28 cellular contexts compared by ENCODE assay signal in the genomic region with DNA sequence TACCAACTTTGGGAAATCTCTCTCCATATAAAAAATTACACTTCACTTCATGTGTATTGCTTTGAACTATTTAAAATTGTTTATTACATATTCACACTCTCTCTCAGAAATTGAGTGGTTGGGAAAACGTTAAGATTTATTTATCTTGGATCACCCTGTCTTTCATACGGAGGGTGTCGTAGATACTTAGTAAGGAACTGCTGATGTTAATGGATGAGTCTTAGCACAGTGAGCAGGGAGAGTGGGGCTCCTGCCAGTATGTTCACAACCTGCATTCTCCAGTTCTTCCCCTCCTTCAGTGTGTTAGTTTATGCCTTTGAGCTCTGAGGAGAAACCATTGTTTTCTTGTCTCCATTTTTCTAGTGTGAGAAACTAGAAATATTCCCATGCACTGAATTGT.
"Had no signal": no experiment of that assay in that cellular context is flagged by ENCODE, and none has a peak within 500 bp of the region (broad histone marks: within the 10 kb centered on the region; RNA-seq: fewer than 3 reads in every experiment).

No MANE protein-coding gene starts in this region.

- H3K27me3 Mint-ChIP-seq: activated CD4-positive, alpha-beta memory T cell treated with anti-CD3 and anti-CD28 coated beads for 36 hours; activated CD4-positive, alpha-beta T cell treated with anti-CD3 and anti-CD28 coated beads, Interleukin-2, amount 10 ng/mL, durations not matched to agents 24 days and 14 days; activated naive CD4-positive, alpha-beta T cell treated with anti-CD3 and anti-CD28 coated beads, Interleukin-2, amount 10 ng/mL, durations not matched to agents 7 days and 5 days; activated T-cell treated with anti-CD3 and anti-CD28 coated beads, Interleukin-2, amount 50 U/mL, for 24 hours; dendritic cell treated with granulocyte-macrophage colony-stimulating factor and Interleukin-4, amounts not matched to agents 40 ng/mL and 50 ng/mL, for 4 days had no signal

- H3K36me3 Mint-ChIP-seq: activated CD4-positive, alpha-beta memory T cell treated with anti-CD3 and anti-CD28 coated beads for 36 hours; activated naive CD4-positive, alpha-beta T cell treated with anti-CD3 and anti-CD28 coated beads, Interleukin-2, amount 10 ng/mL, durations not matched to agents 7 days and 5 days; activated naive CD8-positive, alpha-beta T cell treated with anti-CD3 and anti-CD28 coated beads, Interleukin-2, amount 10 ng/mL, durations not matched to agents 7 days and 5 days; natural killer cell had no signal

- H3K36me3 ChIP-seq: ascending aorta, sigmoid colon, WERI-Rb-1 had no signal

- H3K9me3 Mint-ChIP-seq: activated CD4-positive, alpha-beta memory T cell treated with anti-CD3 and anti-CD28 coated beads for 36 hours; activated CD4-positive, alpha-beta T cell treated with anti-CD3 and anti-CD28 coated beads, Interleukin-2, amount 10 ng/mL, durations not matched to agents 24 days and 14 days; activated naive CD4-positive, alpha-beta T cell treated with anti-CD3 and anti-CD28 coated beads, Interleukin-2, amount 10 ng/mL, durations not matched to agents 7 days and 5 days; activated naive CD8-positive, alpha-beta T cell treated with anti-CD3 and anti-CD28 coated beads, Interleukin-2, amount 10 ng/mL, durations not matched to agents 7 days and 5 days; activated T-cell treated with anti-CD3 and anti-CD28 coated beads, Interleukin-2, amount 50 U/mL, for 24 hours; dendritic cell treated with granulocyte-macrophage colony-stimulating factor and Interleukin-4, amounts not matched to agents 40 ng/mL and 50 ng/mL, for 4 days; endodermal cell; T-helper 1 cell treated with Interleukin-12 subunit alpha and Interleukin-12 subunit beta and Interleukin-4 antibody, amounts not matched to agents 30 μg/mL and 1 μg/mL, for 36 hours had no signal

- ATAC-seq: esophagus mucosa, natural killer cell had no signal

- H3K4me1 ChIP-seq: testis had no signal

- H3K4me3 ChIP-seq: ascending aorta, sigmoid colon, testis had no signal

- H3K27me3 ChIP-seq: ascending aorta, sigmoid colon, testis had no signal

- H3K4me1 Mint-ChIP-seq: activated CD4-positive, alpha-beta T cell treated with anti-CD3 and anti-CD28 coated beads, Interleukin-2, amount 10 ng/mL, durations not matched to agents 24 days and 14 days; activated naive CD4-positive, alpha-beta T cell treated with anti-CD3 and anti-CD28 coated beads, Interleukin-2, amount 10 ng/mL, durations not matched to agents 7 days and 5 days; activated naive CD8-positive, alpha-beta T cell treated with anti-CD3 and anti-CD28 coated beads, Interleukin-2, amount 10 ng/mL, durations not matched to agents 7 days and 5 days; natural killer cell had no signal

- DNase-seq: activated CD4-positive, alpha-beta memory T cell treated with anti-CD3 and anti-CD28 coated beads for 36 hours; activated CD4-positive, alpha-beta T cell treated with anti-CD3 and anti-CD28 coated beads, Interleukin-2, amount 10 ng/mL, durations not matched to agents 24 days and 14 days; activated CD4-positive, CD25-positive, alpha-beta regulatory T cell treated with anti-CD3 and anti-CD28 coated beads, Interleukin-2, amount 50 U/mL, for 72 hours; activated CD8-positive, alpha-beta memory T cell treated with anti-CD3 and anti-CD28 coated beads, Interleukin-2, amount 50 U/mL, for 48 hours; activated gamma-delta T cell; activated naive CD4-positive, alpha-beta T cell treated with anti-CD3 and anti-CD28 coated beads, Interleukin-2, amount 10 ng/mL, durations not matched to agents 7 days and 5 days; activated naive CD8-positive, alpha-beta T cell treated with anti-CD3 and anti-CD28 coated beads, Interleukin-2, amount 10 ng/mL, durations not matched to agents 7 days and 5 days; activated T-cell treated with anti-CD3 and anti-CD28 coated beads, Interleukin-2, amount 50 U/mL, for 24 hours; caudate nucleus; endodermal cell; foreskin melanocyte; hippocampal formation; left cardiac atrium; natural killer cell; posterior cingulate gyrus; sigmoid colon; small intestine; stimulated activated CD4-positive, alpha-beta T cell treated with anti-CD3 and anti-CD28 coated beads, Interleukin-4, amount 100 ng/mL, for 24 hours; stimulated activated naive CD4-positive, alpha-beta T cell; SW 1271; T1000; testis; trophoblast cell; WERI-Rb-1 had no signal

- H3K27ac ChIP-seq: ascending aorta, sigmoid colon, testis, WERI-Rb-1 had no signal

- H3K4me3 Mint-ChIP-seq: activated CD4-positive, alpha-beta memory T cell treated with anti-CD3 and anti-CD28 coated beads for 36 hours; activated CD4-positive, alpha-beta T cell treated with anti-CD3 and anti-CD28 coated beads, Interleukin-2, amount 10 ng/mL, durations not matched to agents 24 days and 14 days; activated naive CD4-positive, alpha-beta T cell treated with anti-CD3 and anti-CD28 coated beads, Interleukin-2, amount 10 ng/mL, durations not matched to agents 7 days and 5 days; activated naive CD8-positive, alpha-beta T cell treated with anti-CD3 and anti-CD28 coated beads, Interleukin-2, amount 10 ng/mL, durations not matched to agents 7 days and 5 days; activated T-cell treated with anti-CD3 and anti-CD28 coated beads, Interleukin-2, amount 50 U/mL, for 24 hours; dendritic cell treated with granulocyte-macrophage colony-stimulating factor and Interleukin-4, amounts not matched to agents 40 ng/mL and 50 ng/mL, for 4 days; endodermal cell; natural killer cell; T-helper 1 cell treated with Interleukin-12 subunit alpha and Interleukin-12 subunit beta and Interleukin-4 antibody, amounts not matched to agents 30 μg/mL and 1 μg/mL, for 36 hours had no signal

- H3K27ac Mint-ChIP-seq: activated CD4-positive, alpha-beta memory T cell treated with anti-CD3 and anti-CD28 coated beads for 36 hours; activated CD4-positive, alpha-beta T cell treated with anti-CD3 and anti-CD28 coated beads, Interleukin-2, amount 10 ng/mL, durations not matched to agents 24 days and 14 days; activated naive CD4-positive, alpha-beta T cell treated with anti-CD3 and anti-CD28 coated beads, Interleukin-2, amount 10 ng/mL, durations not matched to agents 7 days and 5 days; activated naive CD8-positive, alpha-beta T cell treated with anti-CD3 and anti-CD28 coated beads, Interleukin-2, amount 10 ng/mL, durations not matched to agents 7 days and 5 days; activated T-cell treated with anti-CD3 and anti-CD28 coated beads, Interleukin-2, amount 50 U/mL, for 24 hours; dendritic cell treated with granulocyte-macrophage colony-stimulating factor and Interleukin-4, amounts not matched to agents 40 ng/mL and 50 ng/mL, for 4 days; endodermal cell; natural killer cell; T-helper 1 cell treated with Interleukin-12 subunit alpha and Interleukin-12 subunit beta and Interleukin-4 antibody, amounts not matched to agents 30 μg/mL and 1 μg/mL, for 36 hours had no signal

- H3K9me3 ChIP-seq: ascending aorta, sigmoid colon, testis had no signal
